Comparison of ENCODE assay signal across 12 cellular contexts in genomic region chr12:30965613-30965985, GRCh38. TPM values are rescaled to one million over a fixed set of nuclear protein-coding genes. Genes with fewer than 3 reads are reported as not detected.
A peak's percentile ranks its signal among the peaks of the same experiment; 100 is the strongest.
DNase-seq lines count a peak whose midpoint lies in the region; ATAC-seq, FAIRE-seq and TF ChIP-seq lines count a peak whose summit lies in the region.
"Had no signal": no experiment of that assay in that cellular context is flagged by ENCODE, and none has a peak within 500 bp of the region (broad histone marks: within the 10 kb centered on the region; RNA-seq: fewer than 3 reads in every experiment).

No MANE protein-coding gene starts in this region.

- H3K9me1 ChIP-seq in IMR-90 (ENCODE audit: insufficient read depth, low read length) = no peaks in the 10 kb centered on the region

- H3K79me1 ChIP-seq in IMR-90 (ENCODE audit: low read depth in 1 of 2, low read length in 2 of 2) = no peaks in the 10 kb centered on the region

- H4K8ac ChIP-seq in IMR-90 (ENCODE audit: low read depth in 2 of 2, low read length in 2 of 2) = no peak overlapping the region

- H3K56ac ChIP-seq in IMR-90 (ENCODE audit: extremely low read depth, insufficient read depth, low read length) = no peak overlapping the region

- no CpG with 5 or more reads among the region's 11 CpGs for WGBS in IMR-90 (ENCODE audit: extremely low coverage in 2 of 2, insufficient read length in 1 of 2), 2 experiments
- 50 to 53% methylated on average over 5 to 11 of the region's 11 CpGs for WGBS in body of pancreas, 2 donors

- no peak overlapping the region for H2AK5ac ChIP-seq in IMR-90 (ENCODE audit: low read depth, low read length)

- no peaks in the 10 kb centered on the region for H4K20me1 ChIP-seq in IMR-90 (ENCODE audit: insufficient read depth, low read length)

- H3K27ac ChIP-seq in IMR-90 (ENCODE audit: insufficient read depth, low read length) = no peak overlapping the region
- no peak overlapping the region for H3K27ac ChIP-seq in body of pancreas
- no peak overlapping the region for H3K27ac ChIP-seq in left lung

- H3K4me2 ChIP-seq in IMR-90 (ENCODE audit: low read depth, low read length) = no peak overlapping the region

- H3K27me3 ChIP-seq in BJ (ENCODE audit: control insufficient read depth, insufficient read depth, low read length) (peaks cover 5% of the 10 kb centered on the region; the same call in 1 of the 2 replicates), IMR-90 (ENCODE audit: control insufficient read depth, insufficient read depth, low read length) (peaks cover 20% of the 10 kb centered on the region), body of pancreas (no peaks in the 10 kb centered on the region), left lung (no peaks in the 10 kb centered on the region)

- no peak for FAIRE-seq in D721Med (lab: Jason Lieb, UNC)

- no peak for ATAC-seq in IMR-90 (ENCODE audit: low read depth)
- ATAC-seq in body of pancreas = no peak
- ATAC-seq in left lung = peak; percentile 34
- no peak for ATAC-seq in HG02759 (IDR thresholded peaks at IDR 0.05; ENCODE audit: unreplicated experiment)
- ATAC-seq: activated CD8-positive, alpha-beta T cell treated with anti-CD3 and anti-CD28 coated beads, Interleukin-2, amount 10 ng/mL, durations not matched to agents 7 days and 5 days had no signal

- H3K36me3 ChIP-seq in BJ (ENCODE audit: control insufficient read depth, insufficient read depth, low read length) (no peaks in the 10 kb centered on the region), IMR-90 (ENCODE audit: control insufficient read depth, insufficient read depth, low read length) (no peaks in the 10 kb centered on the region), body of pancreas (replicated peaks in 1 of 2; ENCODE audit: insufficient read depth in 1 of 2, low read depth in 2 of 2) (no peaks in the 10 kb centered on the region), left lung (no peaks in the 10 kb centered on the region)

- no peak overlapping the region for H3K14ac ChIP-seq in IMR-90 (replicated peaks; ENCODE audit: low read depth, low read length)

- H3K18ac ChIP-seq in IMR-90 (ENCODE audit: low read depth, low read length) = no peak overlapping the region

- no peak overlapping the region for H3K4ac ChIP-seq in IMR-90 (ENCODE audit: low read depth, low read length)

- H4K5ac ChIP-seq in IMR-90 (ENCODE audit: low read depth, low read length) = no peak overlapping the region

- H3K9me3 ChIP-seq in IMR-90 (ENCODE audit: control insufficient read depth, insufficient read depth, low read length) = no peaks in the 10 kb centered on the region
- H3K9me3 ChIP-seq in body of pancreas = no peaks in the 10 kb centered on the region
- no peaks in the 10 kb centered on the region for H3K9me3 ChIP-seq in left lung

- H3K4me3 ChIP-seq in BJ (ENCODE audit: low read depth, low read length) (no peak overlapping the region), IMR-90 (ENCODE audit: insufficient read depth, low read depth, low read length) (no peak overlapping the region), body of pancreas (no peak overlapping the region), left lung (no peak overlapping the region)

- CTCF ChIA-PET in BJ (lab: Yijun Ruan, JAX) = no interaction called here
- CTCF ChIA-PET in IMR-90 (lab: Yijun Ruan, JAX) = no interaction called here
- CTCF ChIA-PET in HEK293T (lab: Yijun Ruan, JAX) = no interaction called here

- TF ChIP-seq POLR2A in IMR-90 (IDR thresholded peaks at IDR 0.05; ENCODE audit: low read depth, low read length) = no peak
- TF ChIP-seq POLR2A in body of pancreas (IDR thresholded peaks at IDR 0.05) = no peak

- no peak for TF ChIP-seq RAD21 in IMR-90 (IDR thresholded peaks at IDR 0.05; ENCODE audit: low read length)

- intact Hi-C loops in IMR-90 (cut with micrococcal nuclease) (no loop called here), body of pancreas (cut with DNase I) (no loop called here), left lung (cut with DNase I) (no loop called here)

- H3K4me1 ChIP-seq in IMR-90 (ENCODE audit: control insufficient read depth, insufficient read depth, low read length) = no peaks in the 10 kb centered on the region
- H3K4me1 ChIP-seq in body of pancreas = no peaks in the 10 kb centered on the region
- H3K4me1 ChIP-seq in left lung = no peaks in the 10 kb centered on the region

- DNase-seq in BJ (ENCODE audit: low read depth) (no peak), IMR-90 (no peak), body of pancreas (peak; percentile 29 to 60 (median 42)), left lung (no peak), COR-L47 (lab: John Stamatoyannopoulos, UW) (no peak), D721Med (ENCODE audit: insufficient read length, low spot score) (no peak), HEK293T (ENCODE audit: extremely low spot score) (no peak)
- DNase-seq: activated CD8-positive, alpha-beta T cell treated with anti-CD3 and anti-CD28 coated beads, Interleukin-2, amount 10 ng/mL, durations not matched to agents 7 days and 5 days; NCI-H1048; NCI-H82 had no signal

- H2AK9ac ChIP-seq in IMR-90 (replicated peaks; ENCODE audit: low read depth, low read length, poor library complexity) = no peak overlapping the region

- no peak overlapping the region for H3K23ac ChIP-seq in IMR-90 (ENCODE audit: low read depth, low read length)

- no peak overlapping the region for H2BK20ac ChIP-seq in IMR-90 (ENCODE audit: low read depth, low read length)

- H2BK5ac ChIP-seq in IMR-90 (ENCODE audit: low read depth, low read length, poor library complexity, severe bottlenecking) = no peak overlapping the region

- POLR2A ChIA-PET in BJ (lab: Charles Lee) = no interaction called here
- POLR2A ChIA-PET in IMR-90 (lab: Charles Lee; ENCODE audit: unreplicated experiment) = no interaction called here
- POLR2A ChIA-PET in HEK293T (lab: Yijun Ruan, JAX) = no interaction called here

- no TSS peak for BruUV-seq in IMR-90 (replicated peaks; lab: Mats Ljungman, UMichigan)

- H4K91ac ChIP-seq in IMR-90 (ENCODE audit: insufficient read depth, low read depth, low read length) = no peak overlapping the region

- TF ChIP-seq CTCF in BJ (IDR thresholded peaks at IDR 0.05; ENCODE audit: insufficient read depth, low read depth, low read length) (peak; percentile 26; the same call in 1 of the 2 replicates), IMR-90 (conservative IDR thresholded peaks at IDR 0.05; ENCODE audit: low read depth, low read length) (0 out of 2 replicates have a peak, but pooled peaks have one; percentile 2), body of pancreas (IDR thresholded peaks at IDR 0.05) (peak in 5 of 7 experiments; percentile 10 to 48 (median 34)), left lung (IDR thresholded peaks at IDR 0.05) (no peak), D721Med (IDR thresholded peaks at IDR 0.05; ENCODE audit: insufficient read depth, missing control alignments) (no peak)

- no peak overlapping the region for H2BK15ac ChIP-seq in IMR-90 (ENCODE audit: low read depth, low read length)

- no peak overlapping the region for H2BK120ac ChIP-seq in IMR-90 (ENCODE audit: low read depth, low read length)

- no peak overlapping the region for H2AFZ ChIP-seq in IMR-90 (replicated peaks; ENCODE audit: low read length, poor library complexity)

- dilution Hi-C loops in IMR-90 (cut with HindIII; ENCODE audit: low sequenced_read_pairs, unreplicated experiment) = no loop called here

- no peak overlapping the region for H3K9ac ChIP-seq in IMR-90 (ENCODE audit: low read depth, low read length)

- in situ Hi-C loops in IMR-90 (cut with MboI; ENCODE audit: low sequenced_read_pairs) = no loop called here

TF ChIP-seq in IMR-90, 13 proteins besides CTCF, POLR2A, EP300 and RAD21:
- TF ChIP-seq RFX5 (IDR thresholded peaks at IDR 0.05; ENCODE audit: low read depth, low read length) (no peak), CHD1 (IDR thresholded peaks at IDR 0.05; ENCODE audit: low read depth, low read length) (no peak), MXI1 (IDR thresholded peaks at IDR 0.05; ENCODE audit: borderline replicate concordance, low read depth, low read length) (no peak)

TF ChIP-seq in HEK293T, 16 proteins besides CTCF, POLR2A, EP300 and RAD21:
- TF ChIP-seq SP1 (IDR thresholded peaks at IDR 0.05) = no peak
- no peak for TF ChIP-seq ARNT (IDR thresholded peaks at IDR 0.05)

RNA-seq across cellular contexts. Expression of gene TSPAN11, which starts 39.1 kb away (rescaled TPM):
- 0.44 and 0.64 TPM in 2 replicates for polyA plus RNA-seq in BJ (2011; rRNA removed)
- polyA minus RNA-seq in BJ (2011; rRNA and poly(A)+ RNA removed) = 0.36 and 0.47 TPM in 2 replicates
- total RNA-seq in IMR-90 (2012; rRNA removed) = 0.18 and 0.28 TPM in 2 replicates
- polyA plus RNA-seq in IMR-90 (2012; rRNA removed) = 0.26 and 0.30 TPM in 2 replicates
- 0.11 and 0.23 TPM in 2 replicates for polyA plus RNA-seq in IMR-90 (2012; cell fraction: cytosol; rRNA removed)
- 0.44 and 0.60 TPM in 2 replicates for polyA plus RNA-seq in IMR-90 (2012; cell fraction: nucleus; rRNA removed; ENCODE audit: low replicate concordance)
- total RNA-seq in body of pancreas = under 1 TPM; 0.26 to 0.66 TPM
- total RNA-seq in left lung = 10 to 100 TPM in 1 of 2 donors, 1 to 10 TPM in 1; 4.1 to 16.6 TPM
- total RNA-seq: activated CD8-positive, alpha-beta T cell treated with anti-CD3 and anti-CD28 coated beads, Interleukin-2, amount 10 ng/mL, durations not matched to agents 7 days and 5 days; T-helper 1 cell treated with Interleukin-12 subunit alpha and Interleukin-12 subunit beta and Interleukin-4 antibody, amounts not matched to agents 30 ng/mL and 1 ng/mL, for 36 hours had no signal

Comparison
In these comparisons a context has a peak if more than half of its experiments do, and no peak if none do; other contexts are left out.
1. DNase-seq: peak in body of pancreas (4 of 4); none in BJ (single experiment), IMR-90 (single experiment), left lung (0 of 2), COR-L47 (single experiment), D721Med (single experiment) and HEK293T (single experiment).
2. CTCF ChIP-seq: peak in BJ (single experiment), IMR-90 (single experiment) and body of pancreas (5 of 7); none in left lung (0 of 2) and D721Med (single experiment).